ENCODE assay signal across 19 cellular contexts in the genomic region with DNA sequence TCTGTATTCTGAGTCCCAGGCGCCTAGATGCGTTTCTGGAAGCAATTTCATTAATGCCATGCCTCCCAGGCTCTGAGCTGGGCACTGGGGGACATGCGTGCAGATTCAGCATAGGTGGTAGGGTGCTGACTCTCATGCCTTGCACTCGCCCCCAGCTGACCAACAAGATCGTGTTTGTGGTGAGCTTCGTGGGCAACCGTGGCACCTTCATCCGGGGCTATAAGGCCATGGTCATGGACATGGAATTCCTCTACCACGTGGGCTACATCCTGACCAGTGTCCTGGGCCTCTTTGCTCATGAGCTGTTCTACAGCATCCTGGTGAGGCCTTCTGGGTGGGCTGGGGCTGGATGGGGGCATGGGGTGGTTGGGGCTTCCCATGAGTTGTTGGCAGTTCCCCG. TPM values are rescaled to one million over a fixed set of nuclear protein-coding genes. Genes with fewer than 3 reads are reported as not detected.
"Had no signal": no experiment of that assay in that cellular context is flagged by ENCODE, and none has a peak within 500 bp of the region (broad histone marks: within the 10 kb centered on the region; RNA-seq: fewer than 3 reads in every experiment).

No MANE protein-coding gene starts in this region.

- H3K9me3 ChIP-seq: colonic mucosa, lower lobe of right lung, prostate gland, right lobe of liver, spleen, upper lobe of right lung had no signal

- H3K27me3 ChIP-seq: colonic mucosa, right lobe of liver, spleen, upper lobe of right lung had no signal

- ATAC-seq: activated T-cell treated with anti-CD3 and anti-CD28 coated beads, Interleukin-2, amount 50 U/mL, for 72 hours; lower lobe of right lung; right lobe of liver; upper lobe of right lung had no signal

- H3K27ac ChIP-seq: colonic mucosa, lower lobe of right lung, prostate gland, right lobe of liver, spleen, upper lobe of right lung had no signal

- FAIRE-seq: astrocyte, TTC549 had no signal

- H3K4me3 ChIP-seq: colonic mucosa, lower lobe of right lung, prostate gland, right lobe of liver, spleen, upper lobe of right lung had no signal

- H3K36me3 ChIP-seq: right lobe of liver had no signal

- H3K27ac Mint-ChIP-seq: activated T-cell treated with anti-CD3 and anti-CD28 coated beads, Interleukin-2, amount 50 U/mL, for 72 hours; nephron had no signal

- H3K4me3 Mint-ChIP-seq: activated T-cell treated with anti-CD3 and anti-CD28 coated beads, Interleukin-2, amount 50 U/mL, for 72 hours; nephron had no signal

- H3K9me3 Mint-ChIP-seq: activated T-cell treated with anti-CD3 and anti-CD28 coated beads, Interleukin-2, amount 50 U/mL, for 72 hours; nephron had no signal

- H3K4me1 ChIP-seq: colonic mucosa, prostate gland, right lobe of liver had no signal

- DNase-seq: activated CD4-positive, alpha-beta T cell treated with anti-CD3 and anti-CD28 coated beads, Interleukin-2, amount 50 U/mL, for 4 hours; activated T-cell treated with anti-CD3 and anti-CD28 coated beads, Interleukin-2, amount 50 U/mL, for 72 hours; colonic mucosa; effector CD4-positive, alpha-beta T cell; hippocampal formation; lower lobe of right lung; midbrain; occipital lobe; spleen; stimulated activated CD4-positive, alpha-beta T cell treated with anti-CD3 and anti-CD28 coated beads, Interleukin-2, amount 100 ng/mL, for 24 hours; stimulated activated naive CD4-positive, alpha-beta T cell treated with Interleukin-2 at 50 U/mL for 16 hours; T-helper 2 cell; upper lobe of right lung had no signal

RNA-seq across cellular contexts. Expression of a gene that starts 56.8 kb away (rescaled TPM):
- total RNA-seq: activated T-cell treated with anti-CD3 and anti-CD28 coated beads, Interleukin-2, amount 50 U/mL, for 72 hours; occipital lobe; temporal lobe had no signal
